ENCODE assay signal across 1 cellular context in the genomic region with DNA sequence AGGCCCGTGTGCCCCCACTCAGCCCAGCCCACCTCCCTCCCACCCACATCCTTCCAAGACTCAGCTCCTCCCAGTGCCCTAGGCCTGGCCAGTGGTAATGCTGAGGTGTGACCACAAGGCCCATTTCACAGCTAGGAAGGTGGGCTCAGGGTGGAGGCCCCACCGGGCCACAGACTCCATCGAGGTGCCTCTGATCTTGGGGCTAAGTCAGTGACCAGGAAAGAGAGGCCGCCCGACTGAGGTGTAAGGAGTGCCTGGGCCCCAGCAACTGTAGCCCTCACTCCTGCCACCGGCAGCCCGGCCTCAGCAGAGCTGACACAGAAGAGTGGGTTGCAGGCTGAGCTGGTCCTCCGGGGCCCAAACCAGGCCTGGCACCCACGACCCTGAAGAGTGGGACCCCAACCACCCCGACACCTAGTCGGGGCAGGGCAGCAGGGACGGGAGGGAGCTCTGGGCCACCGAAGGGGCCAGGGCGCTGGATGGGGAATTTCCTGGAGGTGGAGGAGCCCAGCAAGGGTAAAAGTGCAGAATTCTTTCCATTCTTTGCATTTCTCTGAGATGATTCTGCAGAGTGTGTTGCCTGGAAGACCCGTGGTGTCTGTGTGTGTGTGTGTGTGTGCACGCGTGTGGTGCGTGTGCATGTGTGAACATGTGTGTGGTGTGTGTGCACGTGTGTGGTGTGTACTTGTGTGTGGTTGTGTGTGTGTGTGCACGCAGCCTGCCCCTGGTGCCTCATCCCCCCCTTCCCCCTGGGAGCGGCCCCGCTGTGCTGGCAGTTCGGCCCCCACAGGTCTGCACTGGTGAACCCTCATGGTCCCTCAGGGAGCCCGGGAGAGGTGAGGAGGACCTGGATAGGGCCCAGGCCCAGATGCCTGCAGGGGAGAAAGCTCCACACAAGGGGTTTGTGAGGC.
TF ChIP-seq lines count a peak whose summit lies in the region.

No MANE protein-coding gene starts in this region.

TF ChIP-seq in HepG2, 621 proteins besides CTCF, POLR2A, EP300 and RAD21 (continued from another document and continues in another):
- TF ChIP-seq, protein P1, sequence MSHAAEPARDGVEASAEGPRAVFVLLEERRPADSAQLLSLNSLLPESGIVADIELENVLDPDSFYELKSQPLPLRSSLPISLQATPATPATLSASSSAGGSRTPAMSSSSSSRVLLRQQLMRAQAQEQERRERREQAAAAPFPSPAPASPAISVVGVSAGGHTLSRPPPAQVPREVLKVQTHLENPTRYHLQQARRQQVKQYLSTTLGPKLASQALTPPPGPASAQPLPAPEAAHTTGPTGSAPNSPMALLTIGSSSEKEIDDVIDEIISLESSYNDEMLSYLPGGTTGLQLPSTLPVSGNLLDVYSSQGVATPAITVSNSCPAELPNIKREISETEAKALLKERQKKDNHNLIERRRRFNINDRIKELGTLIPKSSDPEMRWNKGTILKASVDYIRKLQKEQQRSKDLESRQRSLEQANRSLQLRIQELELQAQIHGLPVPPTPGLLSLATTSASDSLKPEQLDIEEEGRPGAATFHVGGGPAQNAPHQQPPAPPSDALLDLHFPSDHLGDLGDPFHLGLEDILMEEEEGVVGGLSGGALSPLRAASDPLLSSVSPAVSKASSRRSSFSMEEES (CRISPR knock-in tag; IDR thresholded peaks at IDR 0.05), result peak; percentile 62
- peak; percentile 100 for TF ChIP-seq TEAD3 (CRISPR knock-in tag; optimal IDR thresholded peaks at IDR 0.05; ENCODE audit: borderline replicate concordance)
- TF ChIP-seq ZNF572 (CRISPR knock-in tag; IDR thresholded peaks at IDR 0.05), result 0 out of 2 replicates have a peak, but pooled peaks have one; percentile 39
- TF ChIP-seq CERS6 (CRISPR knock-in tag; IDR thresholded peaks at IDR 0.05), result no peak
- no peak; the same call in 1 of the 2 replicates for TF ChIP-seq ZNF746 (CRISPR knock-in tag; IDR thresholded peaks at IDR 0.05)
- TF ChIP-seq HDAC2 (CRISPR knock-in tag; IDR thresholded peaks at IDR 0.05), result peak; percentile 29; the same call in 1 of the 2 replicates
- no peak for TF ChIP-seq RFX1 (IDR thresholded peaks at IDR 0.05)
- no peak for TF ChIP-seq POLR2G (IDR thresholded peaks at IDR 0.05; ENCODE audit: low read depth, low read length)
- peak; percentile 65 for TF ChIP-seq HNF4A (CRISPR knock-in tag; IDR thresholded peaks at IDR 0.05)
- no peak for TF ChIP-seq ARHGAP35 (CRISPR knock-in tag; IDR thresholded peaks at IDR 0.05; ENCODE audit: borderline replicate concordance)
- peak; percentile 97 for TF ChIP-seq FOSL2 (CRISPR knock-in tag; IDR thresholded peaks at IDR 0.05)
- TF ChIP-seq ZNF569 (CRISPR knock-in tag; IDR thresholded peaks at IDR 0.05; ENCODE audit: borderline replicate concordance), result no peak
- peak; percentile 35; the same call in 1 of the 2 replicates for TF ChIP-seq FOXO1 (CRISPR knock-in tag; IDR thresholded peaks at IDR 0.05)
- TF ChIP-seq NCOA5 (CRISPR knock-in tag; IDR thresholded peaks at IDR 0.05), result no peak
- TF ChIP-seq MIER2 (CRISPR knock-in tag; IDR thresholded peaks at IDR 0.05), result no peak
- no peak for TF ChIP-seq ZNF138 (CRISPR knock-in tag; IDR thresholded peaks at IDR 0.05; ENCODE audit: low read depth)
- 0 out of 2 replicates have a peak, but pooled peaks have one; percentile 48 for TF ChIP-seq DNMT3B (CRISPR knock-in tag; conservative IDR thresholded peaks at IDR 0.05)
- TF ChIP-seq ZNF772 (CRISPR knock-in tag; IDR thresholded peaks at IDR 0.05), result peak; percentile 74; the same call in 1 of the 2 replicates
- TF ChIP-seq PRMT3 (CRISPR knock-in tag; IDR thresholded peaks at IDR 0.05; ENCODE audit: borderline replicate concordance, low read depth), result no peak
- TF ChIP-seq KDM2A (CRISPR knock-in tag; IDR thresholded peaks at IDR 0.05; ENCODE audit: borderline replicate concordance, low read depth), result peak; percentile 34; the same call in 1 of the 2 replicates
- TF ChIP-seq ZNF710 (CRISPR knock-in tag; IDR thresholded peaks at IDR 0.05; ENCODE audit: borderline replicate concordance), result no peak
- TF ChIP-seq ZNF800 (CRISPR knock-in tag; IDR thresholded peaks at IDR 0.05), result no peak
- TF ChIP-seq ZFP1 (CRISPR knock-in tag; IDR thresholded peaks at IDR 0.05), result peak; percentile 61; the same call in 1 of the 2 replicates
- peak; percentile 37; the same call in 1 of the 2 replicates for TF ChIP-seq BRD4 (CRISPR knock-in tag; IDR thresholded peaks at IDR 0.05)
- peak; percentile 74 for TF ChIP-seq ZNF121 (CRISPR knock-in tag; IDR thresholded peaks at IDR 0.05)
- TF ChIP-seq ZMYM4 (CRISPR knock-in tag; IDR thresholded peaks at IDR 0.05), result no peak
- TF ChIP-seq ZNF878 (CRISPR knock-in tag; IDR thresholded peaks at IDR 0.05), result no peak
- TF ChIP-seq MXI1 (IDR thresholded peaks at IDR 0.05; ENCODE audit: borderline replicate concordance, low read depth, low read length), result peak; percentile 77; the same call in 2 of the 3 replicates
- no peak for TF ChIP-seq AGO1 (IDR thresholded peaks at IDR 0.05; ENCODE audit: low read depth, low read length, poor library complexity, severe bottlenecking)
- TF ChIP-seq IKZF1 (IDR thresholded peaks at IDR 0.05), result no peak
- TF ChIP-seq ZNF547 (CRISPR knock-in tag; IDR thresholded peaks at IDR 0.05), result no peak; the same call in 1 of the 2 replicates
- no peak for TF ChIP-seq BRCA1 (CRISPR knock-in tag; IDR thresholded peaks at IDR 0.05)
- peak; percentile 39; the same call in 1 of the 2 replicates for TF ChIP-seq PITX1 (CRISPR knock-in tag; IDR thresholded peaks at IDR 0.05)
- TF ChIP-seq ZNF737 (CRISPR knock-in tag; IDR thresholded peaks at IDR 0.05; ENCODE audit: borderline replicate concordance), result no peak
- TF ChIP-seq GRHL1 (CRISPR knock-in tag; conservative IDR thresholded peaks at IDR 0.05), result no peak
- TF ChIP-seq ZNF672 (CRISPR knock-in tag; IDR thresholded peaks at IDR 0.05), result no peak
- peak; percentile 51; the same call in 1 of the 2 replicates for TF ChIP-seq ETV5 (CRISPR knock-in tag; IDR thresholded peaks at IDR 0.05; ENCODE audit: borderline replicate concordance)
- peak; percentile 48; the same call in 1 of the 2 replicates for TF ChIP-seq ZSCAN25 (CRISPR knock-in tag; IDR thresholded peaks at IDR 0.05)
- no peak for TF ChIP-seq ZNF552 (CRISPR knock-in tag; IDR thresholded peaks at IDR 0.05; ENCODE audit: borderline replicate concordance)
- peak; percentile 75 for TF ChIP-seq DPF2 (CRISPR knock-in tag; IDR thresholded peaks at IDR 0.05; ENCODE audit: borderline replicate concordance, low read depth)
- TF ChIP-seq, protein P2, sequence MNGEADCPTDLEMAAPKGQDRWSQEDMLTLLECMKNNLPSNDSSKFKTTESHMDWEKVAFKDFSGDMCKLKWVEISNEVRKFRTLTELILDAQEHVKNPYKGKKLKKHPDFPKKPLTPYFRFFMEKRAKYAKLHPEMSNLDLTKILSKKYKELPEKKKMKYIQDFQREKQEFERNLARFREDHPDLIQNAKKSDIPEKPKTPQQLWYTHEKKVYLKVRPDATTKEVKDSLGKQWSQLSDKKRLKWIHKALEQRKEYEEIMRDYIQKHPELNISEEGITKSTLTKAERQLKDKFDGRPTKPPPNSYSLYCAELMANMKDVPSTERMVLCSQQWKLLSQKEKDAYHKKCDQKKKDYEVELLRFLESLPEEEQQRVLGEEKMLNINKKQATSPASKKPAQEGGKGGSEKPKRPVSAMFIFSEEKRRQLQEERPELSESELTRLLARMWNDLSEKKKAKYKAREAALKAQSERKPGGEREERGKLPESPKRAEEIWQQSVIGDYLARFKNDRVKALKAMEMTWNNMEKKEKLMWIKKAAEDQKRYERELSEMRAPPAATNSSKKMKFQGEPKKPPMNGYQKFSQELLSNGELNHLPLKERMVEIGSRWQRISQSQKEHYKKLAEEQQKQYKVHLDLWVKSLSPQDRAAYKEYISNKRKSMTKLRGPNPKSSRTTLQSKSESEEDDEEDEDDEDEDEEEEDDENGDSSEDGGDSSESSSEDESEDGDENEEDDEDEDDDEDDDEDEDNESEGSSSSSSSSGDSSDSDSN (CRISPR knock-in tag; IDR thresholded peaks at IDR 0.05), result peak; percentile 77
- peak; percentile 79; the same call in 1 of the 2 replicates for TF ChIP-seq TBX3 (IDR thresholded peaks at IDR 0.05; ENCODE audit: borderline replicate concordance)
- TF ChIP-seq, protein P3, sequence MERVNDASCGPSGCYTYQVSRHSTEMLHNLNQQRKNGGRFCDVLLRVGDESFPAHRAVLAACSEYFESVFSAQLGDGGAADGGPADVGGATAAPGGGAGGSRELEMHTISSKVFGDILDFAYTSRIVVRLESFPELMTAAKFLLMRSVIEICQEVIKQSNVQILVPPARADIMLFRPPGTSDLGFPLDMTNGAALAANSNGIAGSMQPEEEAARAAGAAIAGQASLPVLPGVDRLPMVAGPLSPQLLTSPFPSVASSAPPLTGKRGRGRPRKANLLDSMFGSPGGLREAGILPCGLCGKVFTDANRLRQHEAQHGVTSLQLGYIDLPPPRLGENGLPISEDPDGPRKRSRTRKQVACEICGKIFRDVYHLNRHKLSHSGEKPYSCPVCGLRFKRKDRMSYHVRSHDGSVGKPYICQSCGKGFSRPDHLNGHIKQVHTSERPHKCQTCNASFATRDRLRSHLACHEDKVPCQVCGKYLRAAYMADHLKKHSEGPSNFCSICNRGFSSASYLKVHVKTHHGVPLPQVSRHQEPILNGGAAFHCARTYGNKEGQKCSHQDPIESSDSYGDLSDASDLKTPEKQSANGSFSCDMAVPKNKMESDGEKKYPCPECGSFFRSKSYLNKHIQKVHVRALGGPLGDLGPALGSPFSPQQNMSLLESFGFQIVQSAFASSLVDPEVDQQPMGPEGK (CRISPR knock-in tag; IDR thresholded peaks at IDR 0.05), result peak; percentile 84
- TF ChIP-seq NAIF1 (CRISPR knock-in tag; IDR thresholded peaks at IDR 0.05; ENCODE audit: borderline replicate concordance), result no peak
- TF ChIP-seq HOXA9 (CRISPR knock-in tag; IDR thresholded peaks at IDR 0.05; ENCODE audit: borderline replicate concordance), result no peak
- no peak for TF ChIP-seq THAP7 (CRISPR knock-in tag; IDR thresholded peaks at IDR 0.05)
- TF ChIP-seq PRPF4 (IDR thresholded peaks at IDR 0.05; ENCODE audit: low read depth, low read length, poor library complexity, severe bottlenecking), result no peak
- no peak for TF ChIP-seq MZF1 (CRISPR knock-in tag; IDR thresholded peaks at IDR 0.05; ENCODE audit: borderline replicate concordance)
- no peak for TF ChIP-seq ZNF333 (CRISPR knock-in tag; IDR thresholded peaks at IDR 0.05; ENCODE audit: borderline replicate concordance)
